Comparison of ENCODE assay signal across 10 cellular contexts in genomic region chr17:79028496-79029326, GRCh38. TPM values are rescaled to one million over a fixed set of nuclear protein-coding genes. Genes with fewer than 3 reads are reported as not detected.
DNase-seq lines count a peak whose midpoint lies in the region; ATAC-seq and TF ChIP-seq lines count a peak whose summit lies in the region.
"Had no signal": no experiment of that assay in that cellular context is flagged by ENCODE, and none has a peak within 500 bp of the region (broad histone marks: within the 10 kb centered on the region; RNA-seq: fewer than 3 reads in every experiment).

No MANE protein-coding gene starts in this region.

- CTCF ChIA-PET in PC-3 (lab: Charles Lee): interaction anchor here (1.0 to 1.1 kb wide), 2 partner anchors 13 to 15 kb away, joined by 4 to 6 read pairs; no protein-coding TSS in a partner anchor

- TF ChIP-seq CTCF in PC-3 (conservative IDR thresholded peaks at IDR 0.05; ENCODE audit: low read depth, low read length) (peak; percentile 59), fibroblast of mammary gland (conservative IDR thresholded peaks at IDR 0.05; ENCODE audit: control insufficient read depth, insufficient read depth, low read depth, low read length) (peak; percentile 28)

- H3K9me3 ChIP-seq in PC-3 (ENCODE audit: low read length): no peaks in the 10 kb centered on the region
- no peaks in the 10 kb centered on the region for H3K9me3 ChIP-seq in stomach smooth muscle (ENCODE audit: control insufficient read depth in 2 of 2, low read length in 2 of 2)
- no peaks in the 10 kb centered on the region for H3K9me3 ChIP-seq in HAP-1
- H3K9me3 ChIP-seq: psoas muscle had no signal

- H3K27ac ChIP-seq in PC-3 (ENCODE audit: low read length) (no peak overlapping the region), stomach smooth muscle (ENCODE audit: low read length) (peak overlapping the region; percentile 69)

- H3K4me2 ChIP-seq in PC-3 (ENCODE audit: low read length): 0 out of 2 replicates have a peak overlapping the region, but pooled peaks have one; percentile 81

- no peaks in the 10 kb centered on the region for H3K27me3 ChIP-seq in PC-3 (ENCODE audit: low read length)
- no peaks in the 10 kb centered on the region for H3K27me3 ChIP-seq in stomach smooth muscle (ENCODE audit: control insufficient read depth in 1 of 2, insufficient read depth in 2 of 2, low read length in 2 of 2)
- H3K27me3 ChIP-seq in HAP-1 (ENCODE audit: low read depth): no peaks in the 10 kb centered on the region; the same call in 1 of the 2 replicates

- H3F3A ChIP-seq in PC-3 (ENCODE audit: low read length, unreplicated experiment): no peaks in the 10 kb centered on the region

- in situ Hi-C loops in HAP-1 (cut with MboI; ENCODE audit: low sequenced_read_pairs): no loop called here

- H2AFZ ChIP-seq in PC-3 (ENCODE audit: low read length): no peak overlapping the region

- H3K4me3 ChIP-seq in PC-3 (ENCODE audit: low read length): no peak overlapping the region
- no peak overlapping the region for H3K4me3 ChIP-seq in fibroblast of mammary gland (ENCODE audit: control insufficient read depth, low read depth, low read length)
- no peak overlapping the region for H3K4me3 ChIP-seq in stomach smooth muscle (ENCODE audit: low read length in 2 of 2)
- H3K4me3 ChIP-seq in HAP-1: no peak overlapping the region

- H3K4me1 ChIP-seq in PC-3 (ENCODE audit: insufficient read depth, low read length): peaks cover 44% of the 10 kb centered on the region
- H3K4me1 ChIP-seq in stomach smooth muscle (ENCODE audit: control insufficient read depth, insufficient read depth, low read length): peaks cover 65% of the 10 kb centered on the region
- H3K4me1 ChIP-seq in HAP-1: peaks cover 7% of the 10 kb centered on the region; the same call in 1 of the 2 replicates

- H3K36me3 ChIP-seq in PC-3 (ENCODE audit: low read depth, low read length) (no peaks in the 10 kb centered on the region), stomach smooth muscle (ENCODE audit: control insufficient read depth in 2 of 2, insufficient read depth in 2 of 2, low read length in 2 of 2) (no peaks in the 10 kb centered on the region), HAP-1 (replicated peaks) (no peaks in the 10 kb centered on the region)

- DNase-seq in NCI-H1694 treated with DMSO at 0.1 percent for 48 hours (lab: John Stamatoyannopoulos, UW) (peak; percentile 35), NCI-H1694 (lab: John Stamatoyannopoulos, UW) (no peak), PC-3 (no peak), fibroblast of mammary gland (ENCODE audit: low read depth) (no peak), HAP-1 (ENCODE audit: low spot score in 2 of 2) (no peak), OCI-M1 (lab: John Stamatoyannopoulos, UW) (no peak)
- DNase-seq: cortex of kidney had no signal

- POLR2A ChIA-PET in PC-3 (lab: Charles Lee; ENCODE audit: unreplicated experiment): interaction anchor here (0.5 to 0.6 kb wide), 2 partner anchors 10 to 12 kb away, joined by 3 read pairs; no protein-coding TSS in a partner anchor

- no peak for ATAC-seq in PC-3
- no peak for ATAC-seq in GM19463 (IDR thresholded peaks at IDR 0.05; ENCODE audit: unreplicated experiment)
- ATAC-seq: psoas muscle had no signal

- no peaks in the 10 kb centered on the region for H3K9me2 ChIP-seq in PC-3 (replicated peaks; ENCODE audit: low read length)

- no peak overlapping the region for H3K9ac ChIP-seq in PC-3 (ENCODE audit: low read length)
- H3K9ac ChIP-seq in stomach smooth muscle (ENCODE audit: low read length in 2 of 2): no peak overlapping the region

- H3K79me2 ChIP-seq in PC-3 (ENCODE audit: low read length): no peaks in the 10 kb centered on the region

- no peaks in the 10 kb centered on the region for H4K20me1 ChIP-seq in PC-3 (ENCODE audit: low read length)

- intact Hi-C loops in PC-3 (cut with micrococcal nuclease): no loop called here

- BruUV-seq in PC-3 (replicated peaks; lab: Mats Ljungman, UMichigan): no TSS peak

RNA-seq across cellular contexts. Expression of gene C1QTNF1, which starts 4.7 kb away (rescaled TPM):
- total RNA-seq in PC-3 (2014; rRNA removed): 18.6 and 21.0 TPM in 2 replicates

RNA-seq across cellular contexts. Expression of gene CANT1, which starts 19.1 kb away (rescaled TPM):
- total RNA-seq in PC-3 (2014; rRNA removed): 191 and 220 TPM in 2 replicates

RNA-seq across cellular contexts. Expression of gene ENGASE, which starts 45.9 kb away (rescaled TPM):
- 34.5 and 58.1 TPM in 2 replicates for total RNA-seq in PC-3 (2014; rRNA removed)

RNA-seq across cellular contexts. Expression of gene LGALS3BP, which starts 49.0 kb away (rescaled TPM):
- total RNA-seq in PC-3 (2014; rRNA removed): 72.4 and 121 TPM in 2 replicates
